ENCODE assay signal across 1 cellular context in genomic region chr5:76643371-76643770, GRCh38.
TF ChIP-seq lines count a peak whose summit lies in the region.

No MANE protein-coding gene starts in this region.

TF ChIP-seq in IMR-90, 13 proteins besides CTCF, POLR2A, EP300 and RAD21:
- no peak for TF ChIP-seq USF2 (IDR thresholded peaks at IDR 0.05; ENCODE audit: low read depth, low read length)
- TF ChIP-seq RFX5 (IDR thresholded peaks at IDR 0.05; ENCODE audit: low read depth, low read length) = no peak
- TF ChIP-seq BHLHE40 (IDR thresholded peaks at IDR 0.05; ENCODE audit: low read depth, low read length) = no peak
- TF ChIP-seq FOS (IDR thresholded peaks at IDR 0.05; ENCODE audit: low read depth, low read length) = no peak
- TF ChIP-seq NFE2L2 (IDR thresholded peaks at IDR 0.05; ENCODE audit: low read depth, low read length) = no peak
- TF ChIP-seq CHD1 (IDR thresholded peaks at IDR 0.05; ENCODE audit: low read depth, low read length) = no peak
- no peak for TF ChIP-seq MXI1 (IDR thresholded peaks at IDR 0.05; ENCODE audit: borderline replicate concordance, low read depth, low read length)
- TF ChIP-seq MAFK (IDR thresholded peaks at IDR 0.05; ENCODE audit: low read depth, low read length) = no peak
- no peak for TF ChIP-seq SMC3 (IDR thresholded peaks at IDR 0.05; ENCODE audit: low read depth, low read length)
- TF ChIP-seq CEBPB (IDR thresholded peaks at IDR 0.05; ENCODE audit: low read depth, low read length) = no peak
- no peak for TF ChIP-seq MAZ (IDR thresholded peaks at IDR 0.05; ENCODE audit: borderline replicate concordance, low read depth, low read length)
- TF ChIP-seq, protein P1, sequence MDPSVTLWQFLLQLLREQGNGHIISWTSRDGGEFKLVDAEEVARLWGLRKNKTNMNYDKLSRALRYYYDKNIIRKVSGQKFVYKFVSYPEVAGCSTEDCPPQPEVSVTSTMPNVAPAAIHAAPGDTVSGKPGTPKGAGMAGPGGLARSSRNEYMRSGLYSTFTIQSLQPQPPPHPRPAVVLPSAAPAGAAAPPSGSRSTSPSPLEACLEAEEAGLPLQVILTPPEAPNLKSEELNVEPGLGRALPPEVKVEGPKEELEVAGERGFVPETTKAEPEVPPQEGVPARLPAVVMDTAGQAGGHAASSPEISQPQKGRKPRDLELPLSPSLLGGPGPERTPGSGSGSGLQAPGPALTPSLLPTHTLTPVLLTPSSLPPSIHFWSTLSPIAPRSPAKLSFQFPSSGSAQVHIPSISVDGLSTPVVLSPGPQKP (IDR thresholded peaks at IDR 0.05; ENCODE audit: borderline replicate concordance, low read depth, low read length) = no peak
- TF ChIP-seq RCOR1 (IDR thresholded peaks at IDR 0.05; ENCODE audit: insufficient replicate concordance, low read length) = no peak
